8 cellular contexts compared by ENCODE assay signal in genomic region chr13:99542788-99543406, GRCh38. TPM values are rescaled to one million over a fixed set of nuclear protein-coding genes. Genes with fewer than 3 reads are reported as not detected.
A peak's percentile ranks its signal among the peaks of the same experiment; 100 is the strongest.
DNase-seq lines count a peak whose midpoint lies in the region; ATAC-seq and TF ChIP-seq lines count a peak whose summit lies in the region.

No MANE protein-coding gene starts in this region.

- ATAC-seq in GM18867 (IDR thresholded peaks at IDR 0.05; ENCODE audit: unreplicated experiment) (peak; percentile 99), HG02571 (IDR thresholded peaks at IDR 0.05; ENCODE audit: unreplicated experiment) (peak; percentile 99), gastroesophageal sphincter (no peak)

- no peak for TF ChIP-seq EP300 in gastroesophageal sphincter (IDR thresholded peaks at IDR 0.05)

- peaks cover under 1 to 3% of the 10 kb centered on the region in 2 donors for H3K4me1 ChIP-seq in mucosa of rectum (ENCODE audit: control insufficient read depth in 2 of 2, insufficient read depth in 2 of 2, low read length in 2 of 2)
- H3K4me1 ChIP-seq in gastroesophageal sphincter, result no peaks in the 10 kb centered on the region

- H3K9ac ChIP-seq in mucosa of rectum (ENCODE audit: low read depth in 1 of 2, low read length in 2 of 2), result no peak overlapping the region

- H3K27me3 ChIP-seq in mucosa of rectum (ENCODE audit: control insufficient read depth in 2 of 2, insufficient read depth in 2 of 2, low read length in 2 of 2) (no peaks in the 10 kb centered on the region), gastroesophageal sphincter (no peaks in the 10 kb centered on the region)

- WGBS in gastroesophageal sphincter (ENCODE audit: low coverage in 1 of 2), 2 donors, result 89% methylated on average over 6 to 7 of the region's 8 CpGs

- H3K4me3 Mint-ChIP-seq in T-helper 1 cell treated with Interleukin-12 subunit alpha and Interleukin-12 subunit beta and Interleukin-4 antibody, amounts not matched to agents 30 μg/mL and 1 μg/mL, for 36 hours, result peak overlapping the region; percentile 63
- H3K4me3 Mint-ChIP-seq in mesothelial cell of epicardium, result no peak overlapping the region

- no peak for TF ChIP-seq POLR2A in gastroesophageal sphincter (IDR thresholded peaks at IDR 0.05)

- H3K4me3 ChIP-seq in mucosa of rectum (ENCODE audit: low read length in 2 of 2), result no peak overlapping the region
- no peak overlapping the region for H3K4me3 ChIP-seq in gastroesophageal sphincter

- DNase-seq in NCI-H1436 (lab: John Stamatoyannopoulos, UW) (no peak), mesothelial cell of epicardium (ENCODE audit: low spot score in 2 of 2, unreplicated experiment in 2 of 2) (no peak), AG08395 (ENCODE audit: low spot score) (no peak)

- no peaks in the 10 kb centered on the region for H3K9me3 Mint-ChIP-seq in T-helper 1 cell treated with Interleukin-12 subunit alpha and Interleukin-12 subunit beta and Interleukin-4 antibody, amounts not matched to agents 30 μg/mL and 1 μg/mL, for 36 hours
- H3K9me3 Mint-ChIP-seq in mesothelial cell of epicardium, result no peaks in the 10 kb centered on the region

- peaks cover 57 to 68% of the 10 kb centered on the region in 2 donors for H3K36me3 ChIP-seq in mucosa of rectum (ENCODE audit: control insufficient read depth in 2 of 2, insufficient read depth in 2 of 2, low read length in 2 of 2)
- peaks cover 3 to 91% of the 10 kb centered on the region in 2 donors for H3K36me3 ChIP-seq in gastroesophageal sphincter

- H3K4me1 Mint-ChIP-seq in T-helper 1 cell treated with Interleukin-12 subunit alpha and Interleukin-12 subunit beta and Interleukin-4 antibody, amounts not matched to agents 30 μg/mL and 1 μg/mL, for 36 hours (ENCODE audit: low read depth), result peaks cover 41% of the 10 kb centered on the region
- no peaks in the 10 kb centered on the region for H3K4me1 Mint-ChIP-seq in mesothelial cell of epicardium

- TF ChIP-seq CTCF in mesothelial cell of epicardium (IDR thresholded peaks at IDR 0.05; ENCODE audit: unreplicated experiment) (no peak), gastroesophageal sphincter (IDR thresholded peaks at IDR 0.05) (no peak)

- peak overlapping the region; percentile 85 for H3K27ac Mint-ChIP-seq in T-helper 1 cell treated with Interleukin-12 subunit alpha and Interleukin-12 subunit beta and Interleukin-4 antibody, amounts not matched to agents 30 μg/mL and 1 μg/mL, for 36 hours
- no peak overlapping the region for H3K27ac Mint-ChIP-seq in mesothelial cell of epicardium

- H3K27ac ChIP-seq in mucosa of rectum (ENCODE audit: low read depth in 2 of 2, low read length in 2 of 2), result peak overlapping the region; percentile 8 to 17
- H3K27ac ChIP-seq in gastroesophageal sphincter, result no peak overlapping the region

- no peaks in the 10 kb centered on the region for H3K27me3 Mint-ChIP-seq in T-helper 1 cell treated with Interleukin-12 subunit alpha and Interleukin-12 subunit beta and Interleukin-4 antibody, amounts not matched to agents 30 μg/mL and 1 μg/mL, for 36 hours (ENCODE audit: low read depth)
- H3K27me3 Mint-ChIP-seq in mesothelial cell of epicardium (ENCODE audit: low read depth), result no peaks in the 10 kb centered on the region

- peaks cover 60% of the 10 kb centered on the region for H3K36me3 Mint-ChIP-seq in T-helper 1 cell treated with Interleukin-12 subunit alpha and Interleukin-12 subunit beta and Interleukin-4 antibody, amounts not matched to agents 30 μg/mL and 1 μg/mL, for 36 hours (ENCODE audit: low read depth)
- H3K36me3 Mint-ChIP-seq in mesothelial cell of epicardium, result peaks cover 44% of the 10 kb centered on the region

- H3K9me3 ChIP-seq in mucosa of rectum (ENCODE audit: control insufficient read depth in 2 of 2, low read length in 2 of 2), result no peaks in the 10 kb centered on the region
- H3K9me3 ChIP-seq in gastroesophageal sphincter, result no peaks in the 10 kb centered on the region

RNA-seq across cellular contexts. Expression of gene TM9SF2, which starts 41.6 kb away (rescaled TPM):
- total RNA-seq in mesothelial cell of epicardium (105 to 107 TPM (median 106 TPM) in 3 replicates), gastroesophageal sphincter (100 to 1,000 TPM in 1 of 4 donors, 10 to 100 TPM in 3; 63.9 to 114 (median 71.7) TPM)

Comparison
In these comparisons a context has a peak if more than half of its experiments do, and no peak if none do; other contexts are left out.
1. H3K27ac ChIP-seq: peak in mucosa of rectum (2 of 2); none in gastroesophageal sphincter (0 of 4).